ENCODE assay signal across 14 cellular contexts in genomic region chr1:234891427-234891826, GRCh38.
A peak's percentile ranks its signal among the peaks of the same experiment; 100 is the strongest.
DNase-seq lines count a peak whose midpoint lies in the region; ATAC-seq, FAIRE-seq and TF ChIP-seq lines count a peak whose summit lies in the region.
"Had no signal": no experiment of that assay in that cellular context is flagged by ENCODE, and none has a peak within 500 bp of the region (broad histone marks: within the 10 kb centered on the region; RNA-seq: fewer than 3 reads in every experiment).

No MANE protein-coding gene starts in this region.

- no peak overlapping the region for H2AFZ ChIP-seq in hepatocyte
- H2AFZ ChIP-seq: GM23338 had no signal

- peaks cover 22% of the 10 kb centered on the region for H3K4me1 Mint-ChIP-seq in T-helper 17 cell
- H3K4me1 Mint-ChIP-seq in CD8-positive, alpha-beta memory T cell, result peaks cover 9 to 21% (median 12%) of the 10 kb centered on the region in 3 donors
- H3K4me1 Mint-ChIP-seq: GM23338 had no signal

- peaks cover 53 to 82% (median 71%) of the 10 kb centered on the region in 10 experiments for H3K4me1 ChIP-seq in BLaER1 treated with 17β-estradiol and CSF1 and Interleukin-3, amounts not matched to agents 10 nM and 100 nM
- peaks cover 22% of the 10 kb centered on the region for H3K4me1 ChIP-seq in hepatocyte (ENCODE audit: insufficient read depth)
- peaks cover 8% of the 10 kb centered on the region for H3K4me1 ChIP-seq in CD8-positive, alpha-beta memory T cell (ENCODE audit: insufficient read depth, low read length)

- peak overlapping the region in 1 of 11 experiments; percentile 8; a peak in 1 of 22 replicates for H3K27ac ChIP-seq in BLaER1 treated with 17β-estradiol and CSF1 and Interleukin-3, amounts not matched to agents 10 nM and 100 nM
- H3K27ac ChIP-seq in hepatocyte, result peak overlapping the region; percentile 83
- H3K27ac ChIP-seq in CD8-positive, alpha-beta memory T cell (ENCODE audit: low read depth, low read length), result no peak overlapping the region
- H3K27ac ChIP-seq: 22Rv1 had no signal

- no peaks in the 10 kb centered on the region for H3K36me3 Mint-ChIP-seq in T-helper 17 cell (ENCODE audit: low read depth)
- no peaks in the 10 kb centered on the region for H3K36me3 Mint-ChIP-seq in CD8-positive, alpha-beta memory T cell

- H3K9me3 Mint-ChIP-seq in CD8-positive, alpha-beta memory T cell, result peaks cover 0 to 1% (median 0%) of the 10 kb centered on the region in 5 donors
- H3K9me3 Mint-ChIP-seq: GM23338 had no signal

- H3K27me3 ChIP-seq in BLaER1 treated with 17β-estradiol and CSF1 and Interleukin-3, amounts not matched to agents 10 nM and 100 nM, result no peaks in the 10 kb centered on the region
- H3K27me3 ChIP-seq in hepatocyte, result no peaks in the 10 kb centered on the region
- H3K27me3 ChIP-seq in CD8-positive, alpha-beta memory T cell (ENCODE audit: insufficient read depth, low read length, poor library complexity, severe bottlenecking), result no peaks in the 10 kb centered on the region

- CTCF ChIA-PET in CD8-positive, alpha-beta memory T cell (lab: Charles Lee), result no interaction called here

- no peaks in the 10 kb centered on the region for H3K27me3 Mint-ChIP-seq in T-helper 17 cell
- H3K27me3 Mint-ChIP-seq in CD8-positive, alpha-beta memory T cell, result peaks cover 0 to 5% of the 10 kb centered on the region in 2 donors

- H3K27ac Mint-ChIP-seq in T-helper 17 cell, result peak overlapping the region; percentile 56
- H3K27ac Mint-ChIP-seq in CD8-positive, alpha-beta memory T cell, result peak overlapping the region in 2 of 8 donors; percentile 37 to 84
- H3K27ac Mint-ChIP-seq: GM23338 had no signal

- H3K4me2 ChIP-seq in BLaER1 treated with 17β-estradiol and CSF1 and Interleukin-3, amounts not matched to agents 10 nM and 100 nM, result peak overlapping the region; percentile 35 to 76 (median 64); a peak in 16 of 22 replicates
- no peak overlapping the region for H3K4me2 ChIP-seq in hepatocyte
- H3K4me2 ChIP-seq: GM23338 had no signal

- H3K36me3 ChIP-seq in BLaER1 treated with 17β-estradiol and CSF1 and Interleukin-3, amounts not matched to agents 10 nM and 100 nM, result no peaks in the 10 kb centered on the region
- no peaks in the 10 kb centered on the region for H3K36me3 ChIP-seq in hepatocyte (replicated peaks; ENCODE audit: insufficient read depth, low read depth)
- H3K36me3 ChIP-seq in CD8-positive, alpha-beta memory T cell (ENCODE audit: insufficient read depth, low read length), result no peaks in the 10 kb centered on the region

- FAIRE-seq in frontal cortex (lab: Jason Lieb, UNC), result no peak

- H3K4me3 ChIP-seq in BLaER1 treated with 17β-estradiol and CSF1 and Interleukin-3, amounts not matched to agents 10 nM and 100 nM, result no peak overlapping the region
- no peak overlapping the region for H3K4me3 ChIP-seq in hepatocyte
- no peak overlapping the region for H3K4me3 ChIP-seq in CD8-positive, alpha-beta memory T cell (ENCODE audit: low read length)
- H3K4me3 ChIP-seq: GM23338 had no signal

- peaks cover 0 to 12% (median 5%) of the 10 kb centered on the region in 11 experiments; a peak in 11 of 22 replicates for H3K9me3 ChIP-seq in BLaER1 treated with 17β-estradiol and CSF1 and Interleukin-3, amounts not matched to agents 10 nM and 100 nM (replicated peaks in 1 of 11)
- no peaks in the 10 kb centered on the region for H3K9me3 ChIP-seq in T-helper 17 cell (ENCODE audit: control insufficient read depth, low read length, poor library complexity, severe bottlenecking)
- H3K9me3 ChIP-seq in hepatocyte (ENCODE audit: low read depth), result no peaks in the 10 kb centered on the region
- H3K9me3 ChIP-seq in CD8-positive, alpha-beta memory T cell (ENCODE audit: low read length), result no peaks in the 10 kb centered on the region

- peak in 2 of 3 experiments; percentile 9 to 60 for DNase-seq in NCI-H1417 (lab: John Stamatoyannopoulos, UW)
- DNase-seq in NCI-H1417 treated with DMSO at 0.1 percent for 48 hours (lab: John Stamatoyannopoulos, UW), result no peak
- no peak for DNase-seq in T-helper 17 cell
- DNase-seq in hepatocyte (ENCODE audit: low spot score), result no peak
- DNase-seq in GM10266 (ENCODE audit: extremely low spot score), result no peak
- no peak for DNase-seq in frontal cortex (ENCODE audit: low spot score in 2 of 2)
- DNase-seq in CD8-positive, alpha-beta memory T cell, result no peak
- DNase-seq: NCI-H2029 treated with DMSO at 0.1 percent for 48 hours; NCI-H526 treated with DMSO at 0.1 percent for 48 hours; NK-92 treated with Interleukin-12 subunit alpha and Interleukin-12 subunit beta, amount 100 ng/mL, for 24 hours had no signal

- no peak overlapping the region for H3K9ac ChIP-seq in BLaER1 treated with 17β-estradiol and CSF1 and Interleukin-3, amounts not matched to agents 10 nM and 100 nM

- H4K20me1 ChIP-seq in BLaER1 treated with 17β-estradiol and CSF1 and Interleukin-3, amounts not matched to agents 10 nM and 100 nM, result no peaks in the 10 kb centered on the region
- no peaks in the 10 kb centered on the region for H4K20me1 ChIP-seq in hepatocyte (ENCODE audit: insufficient read depth, poor library complexity, severe bottlenecking)

- no peaks in the 10 kb centered on the region for H3K9me2 ChIP-seq in hepatocyte (replicated peaks; ENCODE audit: insufficient read depth)

- WGBS in hepatocyte (ENCODE audit: low lambda C conversion rate, missing lambda C conversion rate), result 63% methylated on average over 3 of the region's 3 CpGs

- TF ChIP-seq CTCF in hepatocyte (IDR thresholded peaks at IDR 0.05; ENCODE audit: poor library complexity), result no peak
- TF ChIP-seq CTCF in GM10266 (IDR thresholded peaks at IDR 0.05; ENCODE audit: control insufficient read depth, insufficient read depth, low read depth, missing control alignments), result no peak

- H3K4me3 Mint-ChIP-seq in T-helper 17 cell, result peak overlapping the region; percentile 47
- H3K4me3 Mint-ChIP-seq in CD8-positive, alpha-beta memory T cell, result no peak overlapping the region
- H3K4me3 Mint-ChIP-seq: CD14-positive monocyte, GM23338 had no signal

- POLR2A ChIA-PET in CD8-positive, alpha-beta memory T cell (lab: Charles Lee), result no interaction called here

- no peak for ATAC-seq in T-helper 17 cell
- ATAC-seq: GM23338 had no signal

- no peaks in the 10 kb centered on the region for H3K79me2 ChIP-seq in hepatocyte

Comparison
In these comparisons a context has a peak if more than half of its experiments do, and no peak if none do; other contexts are left out.
1. DNase-seq: peak in NCI-H1417 (2 of 3); none in NCI-H1417 treated with DMSO at 0.1 percent for 48 hours (single experiment), T-helper 17 cell (0 of 3), hepatocyte (single experiment), GM10266 (single experiment), frontal cortex (0 of 2) and CD8-positive, alpha-beta memory T cell (0 of 5).